In genomic region chr4:57163530-57164459, GRCh38 we compare ENCODE assay signal across 8 cellular contexts. TPM values are rescaled to one million over a fixed set of nuclear protein-coding genes. Genes with fewer than 3 reads are reported as not detected.
DNase-seq lines count a peak whose midpoint lies in the region; ATAC-seq, FAIRE-seq and TF ChIP-seq lines count a peak whose summit lies in the region.

No MANE protein-coding gene starts in this region.

- ATAC-seq in GM21786 (IDR thresholded peaks at IDR 0.05; ENCODE audit: unreplicated experiment) (peak; percentile 98), natural killer cell (peak; percentile 94 to 95 (median 95))
- ATAC-seq in stimulated activated naive B cell treated with anti-CD40 and anti-IgM and Interleukin-4, amounts not matched to agents 10 μg/mL and 1 μg/mL and 100 μg/mL, for 72 hours (replicated peaks), result peak; percentile 95 to 97

- H3K9me3 Mint-ChIP-seq in activated T-helper 2 cell treated with anti-CD3 and anti-CD28 coated beads, Interferon-gamma antibody, Interleukin-2, Interleukin-4, amounts not matched to agents 10 μg/mL and 5 μg/mL and 100 μg/mL, durations not matched to agents 14 hours and 24 hours and 36 hours, result no peaks in the 10 kb centered on the region
- H3K9me3 Mint-ChIP-seq in natural killer cell, result no peaks in the 10 kb centered on the region
- H3K9me3 Mint-ChIP-seq in stimulated activated naive B cell treated with anti-CD40 and anti-IgM and Interleukin-4, amounts not matched to agents 10 μg/mL and 1 μg/mL and 100 μg/mL, for 72 hours, result no peaks in the 10 kb centered on the region

- TF ChIP-seq CTCF in fibroblast of pulmonary artery (IDR thresholded peaks at IDR 0.05; ENCODE audit: low read length, missing control alignments) (peak; percentile 78), natural killer cell (IDR thresholded peaks at IDR 0.05) (peak; percentile 98)

- DNase-seq in DMS79 treated with DMSO at 0.1 percent for 48 hours (lab: John Stamatoyannopoulos, UW) (peak; percentile 84), KG1 (lab: John Stamatoyannopoulos, UW) (peak; percentile 64), RCC 7860 (ENCODE audit: low spot score) (peak; percentile 73), fibroblast of pulmonary artery (ENCODE audit: low read depth) (peak; percentile 87), natural killer cell (peak; percentile 74)
- peak; percentile 63 for DNase-seq in activated T-helper 2 cell treated with anti-CD3 and anti-CD28 coated beads, Interferon-gamma antibody, Interleukin-2, Interleukin-4, amounts not matched to agents 10 μg/mL and 5 μg/mL and 100 μg/mL, durations not matched to agents 14 hours and 24 hours and 36 hours (ENCODE audit: low spot score)
- peak; percentile 58 for DNase-seq in stimulated activated naive B cell treated with anti-CD40 and anti-IgM and Interleukin-4, amounts not matched to agents 10 μg/mL and 1 μg/mL and 100 μg/mL, for 72 hours

- H3K4me3 ChIP-seq in fibroblast of pulmonary artery (replicated peaks; ENCODE audit: low read depth, low read length), result peak overlapping the region; percentile 81

- H3K27ac Mint-ChIP-seq in activated T-helper 2 cell treated with anti-CD3 and anti-CD28 coated beads, Interferon-gamma antibody, Interleukin-2, Interleukin-4, amounts not matched to agents 10 μg/mL and 5 μg/mL and 100 μg/mL, durations not matched to agents 14 hours and 24 hours and 36 hours, result no peak overlapping the region
- H3K27ac Mint-ChIP-seq in natural killer cell, result peak overlapping the region; percentile 79 to 84
- H3K27ac Mint-ChIP-seq in stimulated activated naive B cell treated with anti-CD40 and anti-IgM and Interleukin-4, amounts not matched to agents 10 μg/mL and 1 μg/mL and 100 μg/mL, for 72 hours, result peak overlapping the region; percentile 87

- H3K4me3 Mint-ChIP-seq in activated T-helper 2 cell treated with anti-CD3 and anti-CD28 coated beads, Interferon-gamma antibody, Interleukin-2, Interleukin-4, amounts not matched to agents 10 μg/mL and 5 μg/mL and 100 μg/mL, durations not matched to agents 14 hours and 24 hours and 36 hours (ENCODE audit: low read depth), result peak overlapping the region; percentile 85
- H3K4me3 Mint-ChIP-seq in natural killer cell, result peak overlapping the region; percentile 99
- H3K4me3 Mint-ChIP-seq in stimulated activated naive B cell treated with anti-CD40 and anti-IgM and Interleukin-4, amounts not matched to agents 10 μg/mL and 1 μg/mL and 100 μg/mL, for 72 hours, result peak overlapping the region; percentile 90 to 91

- peak; percentile 45 for FAIRE-seq in RCC 7860 (lab: Jason Lieb, UNC)

- intact Hi-C loops in activated T-helper 2 cell treated with anti-CD3 and anti-CD28 coated beads, Interferon-gamma antibody, Interleukin-2, Interleukin-4, amounts not matched to agents 10 μg/mL and 5 μg/mL and 100 μg/mL, durations not matched to agents 14 hours and 24 hours and 36 hours (cut with micrococcal nuclease), result loop anchor here (2.0 kb wide), 1 partner anchor 53 kb away; the partner anchor contains the start of gene IGFBP7
- intact Hi-C loops in natural killer cell (cut with micrococcal nuclease), result no loop called here

- H3K27me3 Mint-ChIP-seq in activated T-helper 2 cell treated with anti-CD3 and anti-CD28 coated beads, Interferon-gamma antibody, Interleukin-2, Interleukin-4, amounts not matched to agents 10 μg/mL and 5 μg/mL and 100 μg/mL, durations not matched to agents 14 hours and 24 hours and 36 hours (ENCODE audit: low read depth), result peaks cover 19% of the 10 kb centered on the region
- peaks cover 20 to 33% of the 10 kb centered on the region in 2 donors for H3K27me3 Mint-ChIP-seq in natural killer cell (ENCODE audit: low read depth in 2 of 2)
- H3K27me3 Mint-ChIP-seq in stimulated activated naive B cell treated with anti-CD40 and anti-IgM and Interleukin-4, amounts not matched to agents 10 μg/mL and 1 μg/mL and 100 μg/mL, for 72 hours, result peaks cover 24 to 29% of the 10 kb centered on the region in 2 donors

- H3K36me3 Mint-ChIP-seq in activated T-helper 2 cell treated with anti-CD3 and anti-CD28 coated beads, Interferon-gamma antibody, Interleukin-2, Interleukin-4, amounts not matched to agents 10 μg/mL and 5 μg/mL and 100 μg/mL, durations not matched to agents 14 hours and 24 hours and 36 hours (ENCODE audit: low read depth), result no peaks in the 10 kb centered on the region
- H3K36me3 Mint-ChIP-seq in natural killer cell, result no peaks in the 10 kb centered on the region
- H3K36me3 Mint-ChIP-seq in stimulated activated naive B cell treated with anti-CD40 and anti-IgM and Interleukin-4, amounts not matched to agents 10 μg/mL and 1 μg/mL and 100 μg/mL, for 72 hours, result no peaks in the 10 kb centered on the region

- H3K4me1 Mint-ChIP-seq in activated T-helper 2 cell treated with anti-CD3 and anti-CD28 coated beads, Interferon-gamma antibody, Interleukin-2, Interleukin-4, amounts not matched to agents 10 μg/mL and 5 μg/mL and 100 μg/mL, durations not matched to agents 14 hours and 24 hours and 36 hours (ENCODE audit: low read depth), result peaks cover 9% of the 10 kb centered on the region
- H3K4me1 Mint-ChIP-seq in natural killer cell, result peaks cover 42 to 48% of the 10 kb centered on the region in 2 donors
- H3K4me1 Mint-ChIP-seq in stimulated activated naive B cell treated with anti-CD40 and anti-IgM and Interleukin-4, amounts not matched to agents 10 μg/mL and 1 μg/mL and 100 μg/mL, for 72 hours, result peaks cover 7 to 12% of the 10 kb centered on the region in 2 donors

RNA-seq across cellular contexts. Expression of gene IGFBP7, which starts 53.6 kb away (rescaled TPM):
- total RNA-seq in activated T-helper 2 cell treated with anti-CD3 and anti-CD28 coated beads, Interferon-gamma antibody, Interleukin-2, Interleukin-4, amounts not matched to agents 10 μg/mL and 5 μg/mL and 100 μg/mL, durations not matched to agents 14 hours and 24 hours and 36 hours, result not detected in 2 replicates
- 100 to 1,000 TPM in 2 of 3 donors, 10 to 100 TPM in 1; 88.8 to 107 (median 101) TPM for total RNA-seq in natural killer cell

Comparison
In these comparisons a context has a peak if more than half of its experiments do, and no peak if none do; other contexts are left out.
1. Peak in every context shown above with its lines: DNase-seq, ATAC-seq and H3K4me3 ChIP-seq.
2. RNA of gene IGFBP7, which starts 53.6 kb away (total RNA-seq): 88.8 to 107 TPM in natural killer cell; not detected in activated T-helper 2 cell treated with anti-CD3 and anti-CD28 coated beads, Interferon-gamma antibody, Interleukin-2, Interleukin-4, amounts not matched to agents 10 μg/mL and 5 μg/mL and 100 μg/mL, durations not matched to agents 14 hours and 24 hours and 36 hours; every median in the first group is over 10 times any median in the second.